ENCODE assay signal across 15 cellular contexts in genomic region chr17:51224615-51225262, GRCh38. TPM values are rescaled to one million over a fixed set of nuclear protein-coding genes. Genes with fewer than 3 reads are reported as not detected.
DNase-seq lines count a peak whose midpoint lies in the region; ATAC-seq, FAIRE-seq and TF ChIP-seq lines count a peak whose summit lies in the region.
"Had no signal": no experiment of that assay in that cellular context is flagged by ENCODE, and none has a peak within 500 bp of the region (broad histone marks: within the 10 kb centered on the region; RNA-seq: fewer than 3 reads in every experiment).

No MANE protein-coding gene starts in this region.

- no peak overlapping the region for H3K4me3 Mint-ChIP-seq in naive thymus-derived CD8-positive, alpha-beta T cell

- ATAC-seq in Right ventricle myocardium superior (ENCODE audit: poor library complexity) (peak; percentile 15), left cardiac atrium (no peak), SK-N-SH treated with all-trans-retinoic acid at 6 μM for 48 hours (peak; percentile 73)
- no peak for ATAC-seq in naive thymus-derived CD8-positive, alpha-beta T cell
- ATAC-seq: HCT116 had no signal

- H3K4me2 ChIP-seq in endothelial cell of umbilical vein (ENCODE audit: insufficient read depth, low read length): peak overlapping the region; percentile 94

- no peaks in the 10 kb centered on the region for H3K27me3 ChIP-seq in endothelial cell of umbilical vein (ENCODE audit: control insufficient read depth in 2 of 2, insufficient read depth in 2 of 2, low read length in 2 of 2)
- H3K27me3 ChIP-seq in small intestine (ENCODE audit: control insufficient read depth in 2 of 2, insufficient read depth in 2 of 2, low read length in 2 of 2): no peaks in the 10 kb centered on the region
- H3K27me3 ChIP-seq: SJSA1 had no signal

- CTCF ChIA-PET in endothelial cell of umbilical vein (lab: Charles Lee): interaction anchor here (0.7 to 1.6 kb wide), 7 partner anchors 9 to 74 kb away, joined by 3 to 8 read pairs (median 3); no protein-coding TSS in a partner anchor

- no peak for FAIRE-seq in endothelial cell of umbilical vein (lab: Jason Lieb, UNC)
- FAIRE-seq in small intestine (lab: Jason Lieb, UNC): no peak

- peaks cover 2% of the 10 kb centered on the region for H4K20me1 ChIP-seq in endothelial cell of umbilical vein (replicated peaks; ENCODE audit: control insufficient read depth, extremely low read depth, insufficient read depth, low read length)

- dilution Hi-C loops in endothelial cell of umbilical vein (cut with MboI; ENCODE audit: extremely low pct_ligation_motif_present, low sequenced_read_pairs): no loop called here

- 16 to 36% (median 29%) methylated on average over 10 of the region's 10 CpGs for WGBS in small intestine, 3 donors

- H2AFZ ChIP-seq in endothelial cell of umbilical vein (ENCODE audit: low read depth, low read length): no peak overlapping the region

- no peak for TF ChIP-seq CTCF in endothelial cell of umbilical vein (IDR thresholded peaks at IDR 0.05; ENCODE audit: extremely low read depth in 1 of 2, insufficient read depth in 1 of 2, low read depth in 1 of 2, low read length in 2 of 2)

- H3K9me3 ChIP-seq in endothelial cell of umbilical vein (replicated peaks; ENCODE audit: control insufficient read depth, insufficient read depth, low read length): no peaks in the 10 kb centered on the region
- H3K9me3 ChIP-seq in small intestine (ENCODE audit: control insufficient read depth, low read depth): no peaks in the 10 kb centered on the region
- H3K9me3 ChIP-seq: SJSA1 had no signal

- H3K4me1 Mint-ChIP-seq in naive thymus-derived CD8-positive, alpha-beta T cell: peaks cover 8 to 30% (median 22%) of the 10 kb centered on the region in 4 donors

- H3K36me3 Mint-ChIP-seq in naive thymus-derived CD8-positive, alpha-beta T cell: peaks cover 0 to 70% (median 11%) of the 10 kb centered on the region in 3 donors

- peak overlapping the region; percentile 45 for H3K9ac ChIP-seq in endothelial cell of umbilical vein (replicated peaks; ENCODE audit: extremely low read depth, insufficient read depth, low read length)

- H3K4me1 ChIP-seq in endothelial cell of umbilical vein (ENCODE audit: control insufficient read depth, extremely low read depth, insufficient read depth, low read length): peaks cover 20% of the 10 kb centered on the region
- no peaks in the 10 kb centered on the region for H3K4me1 ChIP-seq in small intestine (ENCODE audit: control insufficient read depth in 2 of 2, insufficient read depth in 1 of 2, low read depth in 1 of 2, low read length in 1 of 2)
- H3K4me1 ChIP-seq: SJSA1 had no signal

- H3K36me3 ChIP-seq in endothelial cell of umbilical vein (ENCODE audit: control insufficient read depth in 2 of 2, extremely low read depth in 1 of 2, insufficient read depth in 2 of 2, low read length in 2 of 2): peaks cover 0 to 8% of the 10 kb centered on the region in 2 experiments
- H3K36me3 ChIP-seq in small intestine (ENCODE audit: control insufficient read depth in 2 of 2, insufficient read depth in 2 of 2, low read length in 2 of 2): no peaks in the 10 kb centered on the region

- peaks cover 3% of the 10 kb centered on the region for H3K79me2 ChIP-seq in endothelial cell of umbilical vein (ENCODE audit: control insufficient read depth, insufficient read depth, low read length)

- no TSS peak for BruUV-seq in endothelial cell of umbilical vein (replicated peaks; lab: Mats Ljungman, UMichigan)

- POLR2A ChIA-PET in endothelial cell of umbilical vein (lab: Charles Lee): interaction anchor here (0.6 kb wide), 1 partner anchor 56 kb away, joined by 5 read pairs; no protein-coding TSS in a partner anchor
- POLR2A ChIA-PET in naive thymus-derived CD8-positive, alpha-beta T cell (lab: Charles Lee): no interaction called here

- no peaks in the 10 kb centered on the region for H3K9me1 ChIP-seq in endothelial cell of umbilical vein (replicated peaks; ENCODE audit: control insufficient read depth, extremely low read depth, insufficient read depth, low read length)

- H3K27me3 Mint-ChIP-seq in naive thymus-derived CD8-positive, alpha-beta T cell: no peaks in the 10 kb centered on the region

- peak overlapping the region; percentile 57 for H3K27ac ChIP-seq in endothelial cell of umbilical vein (ENCODE audit: insufficient read depth, low read depth, low read length)
- H3K27ac ChIP-seq in small intestine (ENCODE audit: low read depth in 1 of 2, low read length in 1 of 2): no peak overlapping the region
- H3K27ac ChIP-seq: SJSA1 had no signal

- intact Hi-C loops in Right ventricle myocardium superior (cut with DNase I) (no loop called here), left cardiac atrium (cut with DNase I) (no loop called here), endothelial cell of umbilical vein (cut with micrococcal nuclease) (loop anchor here (1.0 kb wide), 2 partner anchors 9 to 36 kb away; partner anchors contain the start of genes MBTD1 and UTP18)

- H3K27ac Mint-ChIP-seq in naive thymus-derived CD8-positive, alpha-beta T cell: peak overlapping the region in 5 of 10 donors; percentile 11 to 70 (median 35)

- no peak for TF ChIP-seq POLR2A in endothelial cell of umbilical vein (IDR thresholded peaks at IDR 0.05; ENCODE audit: low read depth, low read length)

- no peak for DNase-seq in Right ventricle myocardium superior
- no peak for DNase-seq in left cardiac atrium
- DNase-seq in endothelial cell of umbilical vein (ENCODE audit: low read depth, low spot score): peak; percentile 72
- peak; percentile 37 for DNase-seq in small intestine
- DNase-seq in naive thymus-derived CD8-positive, alpha-beta T cell: no peak
- no peak for DNase-seq in hypothalamus (lab: John Stamatoyannopoulos, UW)
- no peak for DNase-seq in iPS-NIHi7 (ENCODE audit: extremely low spot score)
- DNase-seq: foreskin fibroblast, kidney glomerular epithelial cell, NCI-H1417 treated with DMSO at 0.1 percent for 48 hours, NCI-H526, occipital lobe had no signal

- no peaks in the 10 kb centered on the region for H3K9me3 Mint-ChIP-seq in naive thymus-derived CD8-positive, alpha-beta T cell

- peak overlapping the region in 2 of 3 experiments; percentile 9 to 48 for H3K4me3 ChIP-seq in endothelial cell of umbilical vein (replicated peaks in 1 of 3; ENCODE audit: insufficient read depth in 1 of 3, low read depth in 1 of 3, low read length in 3 of 3)
- H3K4me3 ChIP-seq in small intestine (ENCODE audit: low read depth in 1 of 2, low read length in 2 of 2): no peak overlapping the region
- H3K4me3 ChIP-seq: SJSA1 had no signal

TF ChIP-seq in SK-N-SH treated with all-trans-retinoic acid at 6 μM for 48 hours, 23 proteins besides CTCF, POLR2A, EP300 and RAD21 (continues in another document):
- no peak for TF ChIP-seq ZNF70 (CRISPR knock-in tag; IDR thresholded peaks at IDR 0.05)
- TF ChIP-seq PPARA (CRISPR knock-in tag; IDR thresholded peaks at IDR 0.05; ENCODE audit: borderline replicate concordance): no peak

TF ChIP-seq in endothelial cell of umbilical vein, 7 proteins besides CTCF, POLR2A, EP300 and RAD21 (continues in another document):
- peak; percentile 25 for TF ChIP-seq FOS (IDR thresholded peaks at IDR 0.05; ENCODE audit: borderline replicate concordance, insufficient read depth, low read length)
- TF ChIP-seq EZH2 (IDR thresholded peaks at IDR 0.05; ENCODE audit: borderline replicate concordance, low read depth, low read length, severe bottlenecking): no peak
- TF ChIP-seq POLR2AphosphoS5 (IDR thresholded peaks at IDR 0.05; ENCODE audit: insufficient read depth, low read depth, low read length): no peak

RNA-seq across cellular contexts. Expression of gene MBTD1, which starts 35.1 kb away (rescaled TPM):
- 5.8 TPM for total RNA-seq in Right ventricle myocardium superior
- 1 to 10 TPM; 6.4 to 6.6 TPM for total RNA-seq in left cardiac atrium
- 10.9 and 14.0 TPM in 2 replicates for total RNA-seq in endothelial cell of umbilical vein
- polyA plus RNA-seq in endothelial cell of umbilical vein: 3.5 and 4.8 TPM in 2 replicates
- 3.5 and 4.0 TPM in 2 replicates for polyA plus RNA-seq in endothelial cell of umbilical vein (2011; cell fraction: cytosol; rRNA removed)
- polyA plus RNA-seq in endothelial cell of umbilical vein (2011; cell fraction: nucleus; rRNA removed): 16.1 and 20.8 TPM in 2 replicates
- polyA plus RNA-seq in endothelial cell of umbilical vein (2012): 6.6 and 7.2 TPM in 2 replicates
- 12.6 and 15.8 TPM in 2 replicates for polyA minus RNA-seq in endothelial cell of umbilical vein
- 4.2 TPM for polyA minus RNA-seq in endothelial cell of umbilical vein (2011; cell fraction: cytosol; rRNA and poly(A)+ RNA removed)
- 26.8 and 43.3 TPM in 2 replicates for polyA minus RNA-seq in endothelial cell of umbilical vein (2011; cell fraction: nucleus; rRNA and poly(A)+ RNA removed)
- polyA plus RNA-seq in small intestine: 1 to 10 TPM; 5.7 to 7.4 (median 7.1) TPM
- 10 to 100 TPM; 33.7 to 39.4 TPM for total RNA-seq in naive thymus-derived CD8-positive, alpha-beta T cell
- 1 to 10 TPM; 4.2 to 6.4 (median 5.9) TPM for polyA plus RNA-seq in naive thymus-derived CD8-positive, alpha-beta T cell

RNA-seq across cellular contexts. Expression of gene UTP18, which starts 35.6 kb away (rescaled TPM):
- 8.0 TPM for total RNA-seq in Right ventricle myocardium superior
- total RNA-seq in left cardiac atrium: 10 to 100 TPM; 10.2 to 18.6 TPM
- total RNA-seq in endothelial cell of umbilical vein: 29.3 and 32.2 TPM in 2 replicates
- polyA plus RNA-seq in endothelial cell of umbilical vein: 5.7 and 9.1 TPM in 2 replicates
- polyA plus RNA-seq in endothelial cell of umbilical vein (2011; cell fraction: cytosol; rRNA removed): 12.9 and 14.1 TPM in 2 replicates
- polyA plus RNA-seq in endothelial cell of umbilical vein (2011; cell fraction: nucleus; rRNA removed): 15.6 and 19.7 TPM in 2 replicates
- polyA plus RNA-seq in endothelial cell of umbilical vein (2012): 33.1 and 43.0 TPM in 2 replicates
- polyA minus RNA-seq in endothelial cell of umbilical vein: 6.1 and 8.0 TPM in 2 replicates
- 11.9 TPM for polyA minus RNA-seq in endothelial cell of umbilical vein (2011; cell fraction: cytosol; rRNA and poly(A)+ RNA removed)
- 7.0 and 8.7 TPM in 2 replicates for polyA minus RNA-seq in endothelial cell of umbilical vein (2011; cell fraction: nucleus; rRNA and poly(A)+ RNA removed)
- polyA plus RNA-seq in small intestine: 10 to 100 TPM; 11.4 to 32.3 (median 23.5) TPM
- 10 to 100 TPM; 46.1 to 49.3 TPM for total RNA-seq in naive thymus-derived CD8-positive, alpha-beta T cell
- polyA plus RNA-seq in naive thymus-derived CD8-positive, alpha-beta T cell: 10 to 100 TPM; 42.5 to 70.8 (median 54.4) TPM

RNA-seq across cellular contexts. Expression of gene NME2, which starts 58.5 kb away (rescaled TPM):
- total RNA-seq in Right ventricle myocardium superior (245 TPM), left cardiac atrium (100 to 1,000 TPM; 350 to 359 TPM), endothelial cell of umbilical vein (555 and 565 TPM in 2 replicates)
- polyA plus RNA-seq in endothelial cell of umbilical vein (677 and 833 TPM in 2 replicates), small intestine (100 to 1,000 TPM; 403 to 992 (median 532) TPM)
- polyA plus RNA-seq in endothelial cell of umbilical vein (2011; cell fraction: cytosol; rRNA removed): 796 and 815 TPM in 2 replicates
- 217 and 247 TPM in 2 replicates for polyA plus RNA-seq in endothelial cell of umbilical vein (2011; cell fraction: nucleus; rRNA removed)
- polyA plus RNA-seq in endothelial cell of umbilical vein (2012): 900 and 1,058 TPM in 2 replicates
- polyA minus RNA-seq in endothelial cell of umbilical vein: 187 and 204 TPM in 2 replicates
- 242 TPM for polyA minus RNA-seq in endothelial cell of umbilical vein (2011; cell fraction: cytosol; rRNA and poly(A)+ RNA removed)
- 34.2 and 52.2 TPM in 2 replicates for polyA minus RNA-seq in endothelial cell of umbilical vein (2011; cell fraction: nucleus; rRNA and poly(A)+ RNA removed)
- total RNA-seq in naive thymus-derived CD8-positive, alpha-beta T cell: 100 to 1,000 TPM; 186 to 198 TPM
- polyA plus RNA-seq in naive thymus-derived CD8-positive, alpha-beta T cell: 100 to 1,000 TPM; 286 to 385 (median 338) TPM

Comparison
In these comparisons a context has a peak if more than half of its experiments do, and no peak if none do; other contexts are left out.
1. ATAC-seq: peak in Right ventricle myocardium superior (single experiment) and SK-N-SH treated with all-trans-retinoic acid at 6 μM for 48 hours (single experiment); none in left cardiac atrium (0 of 2) and naive thymus-derived CD8-positive, alpha-beta T cell (0 of 2).
2. DNase-seq: peak in endothelial cell of umbilical vein (single experiment) and small intestine (single experiment); none in Right ventricle myocardium superior (single experiment), left cardiac atrium (single experiment), naive thymus-derived CD8-positive, alpha-beta T cell (0 of 10), hypothalamus (0 of 51) and iPS-NIHi7 (single experiment).
3. H3K4me3 ChIP-seq: peak in endothelial cell of umbilical vein (2 of 3); none in small intestine (0 of 2).